Comparison of ENCODE assay signal across 11 cellular contexts in genomic region chr3:52086939-52087675, GRCh38. TPM values are rescaled to one million over a fixed set of nuclear protein-coding genes. Genes with fewer than 3 reads are reported as not detected.
DNase-seq lines count a peak whose midpoint lies in the region; ATAC-seq lines count a peak whose summit lies in the region.
"Had no signal": no experiment of that assay in that cellular context is flagged by ENCODE, and none has a peak within 500 bp of the region (broad histone marks: within the 10 kb centered on the region; RNA-seq: fewer than 3 reads in every experiment).

No MANE protein-coding gene starts in this region.

- ATAC-seq in activated CD8-positive, alpha-beta memory T cell treated with anti-CD3 and anti-CD28 coated beads, Interleukin-2, amount 10 ng/mL, durations not matched to agents 7 days and 5 days, result peak; percentile 34
- ATAC-seq in left colon, result no peak
- ATAC-seq in GM19455 (IDR thresholded peaks at IDR 0.05; ENCODE audit: unreplicated experiment), result no peak
- ATAC-seq: gastrocnemius medialis, SK-N-SH treated with all-trans-retinoic acid at 6 μM for 48 hours had no signal

- H3K9me3 Mint-ChIP-seq in activated CD8-positive, alpha-beta memory T cell treated with anti-CD3 and anti-CD28 coated beads, Interleukin-2, amount 10 ng/mL, durations not matched to agents 7 days and 5 days (ENCODE audit: low read depth), result no peaks in the 10 kb centered on the region

- no peak overlapping the region for H3K4me3 Mint-ChIP-seq in activated CD8-positive, alpha-beta memory T cell treated with anti-CD3 and anti-CD28 coated beads, Interleukin-2, amount 10 ng/mL, durations not matched to agents 7 days and 5 days

- CTCF ChIA-PET in activated CD8-positive, alpha-beta memory T cell treated with anti-CD3 and anti-CD28 coated beads, Interleukin-2, amount 10 ng/mL, durations not matched to agents 7 days and 5 days (lab: Charles Lee), result interaction anchor here (0.7 to 1.9 kb wide), 5 partner anchors 27 to 86 kb away, joined by 3 to 10 read pairs (median 4); partner anchors contain the start of gene DUSP7

- no peaks in the 10 kb centered on the region for H3K36me3 Mint-ChIP-seq in activated CD8-positive, alpha-beta memory T cell treated with anti-CD3 and anti-CD28 coated beads, Interleukin-2, amount 10 ng/mL, durations not matched to agents 7 days and 5 days

- H3K4me1 Mint-ChIP-seq in activated CD8-positive, alpha-beta memory T cell treated with anti-CD3 and anti-CD28 coated beads, Interleukin-2, amount 10 ng/mL, durations not matched to agents 7 days and 5 days, result peaks cover 37% of the 10 kb centered on the region

- peak; percentile 46 for DNase-seq in activated CD8-positive, alpha-beta memory T cell treated with anti-CD3 and anti-CD28 coated beads, Interleukin-2, amount 10 ng/mL, durations not matched to agents 7 days and 5 days
- DNase-seq in activated CD8-positive, alpha-beta memory T cell treated with anti-CD3 and anti-CD28 coated beads, Interleukin-2, amount 50 U/mL, for 4 hours, result no peak
- DNase-seq in SKM-1 (lab: John Stamatoyannopoulos, UW; ENCODE audit: unreplicated experiment) (peak; percentile 47), glomerular visceral epithelial cell (ENCODE audit: extremely low spot score) (peak; percentile 36), stromal cell of bone marrow (ENCODE audit: low read depth) (peak; percentile 36), AG08396 (ENCODE audit: low spot score) (no peak), left colon (no peak)
- DNase-seq: gastrocnemius medialis, NCI-H1105 had no signal

- intact Hi-C loops in left colon (cut with DNase I, micrococcal nuclease), result no loop called here

- peak overlapping the region; percentile 69 for H3K27ac Mint-ChIP-seq in activated CD8-positive, alpha-beta memory T cell treated with anti-CD3 and anti-CD28 coated beads, Interleukin-2, amount 10 ng/mL, durations not matched to agents 7 days and 5 days

- H3K27me3 Mint-ChIP-seq in activated CD8-positive, alpha-beta memory T cell treated with anti-CD3 and anti-CD28 coated beads, Interleukin-2, amount 10 ng/mL, durations not matched to agents 7 days and 5 days, result no peaks in the 10 kb centered on the region

RNA-seq across cellular contexts. Expression of gene DUSP7, which starts 30.7 kb away (rescaled TPM):
- 10 to 100 TPM; 24.2 to 29.3 TPM for total RNA-seq in activated CD8-positive, alpha-beta memory T cell treated with anti-CD3 and anti-CD28 coated beads, Interleukin-2, amount 10 ng/mL, durations not matched to agents 7 days and 5 days
- total RNA-seq in left colon, result 1 to 10 TPM; 7.4 to 9.1 TPM

Comparison
In these comparisons a context has a peak if more than half of its experiments do, and no peak if none do; other contexts are left out.
1. DNase-seq: peak in activated CD8-positive, alpha-beta memory T cell treated with anti-CD3 and anti-CD28 coated beads, Interleukin-2, amount 10 ng/mL, durations not matched to agents 7 days and 5 days (single experiment), SKM-1 (single experiment), glomerular visceral epithelial cell (single experiment) and stromal cell of bone marrow (single experiment); none in activated CD8-positive, alpha-beta memory T cell treated with anti-CD3 and anti-CD28 coated beads, Interleukin-2, amount 50 U/mL, for 4 hours (single experiment), AG08396 (single experiment) and left colon (0 of 2).